Comparison of ENCODE assay signal across 23 cellular contexts in the genomic region with DNA sequence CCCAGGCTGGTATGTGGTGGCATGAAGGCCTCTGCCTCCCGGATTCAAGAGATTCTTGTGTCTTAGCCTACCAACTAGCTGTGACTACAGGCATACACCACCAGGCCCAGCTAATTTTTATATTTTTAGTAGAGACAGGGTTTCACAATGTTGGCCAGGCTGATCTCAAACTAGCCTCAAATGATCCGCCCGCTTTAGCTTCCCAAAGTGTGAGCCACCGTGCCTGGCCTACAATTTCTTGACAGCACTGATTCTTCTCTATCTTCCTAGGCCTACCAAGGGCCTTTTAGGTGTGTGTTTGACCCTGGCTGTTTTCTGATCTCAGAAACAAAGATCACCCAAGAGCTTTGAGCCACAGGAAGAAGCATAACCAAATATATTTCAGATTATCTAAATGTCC.
"Had no signal": no experiment of that assay in that cellular context is flagged by ENCODE, and none has a peak within 500 bp of the region (broad histone marks: within the 10 kb centered on the region; RNA-seq: fewer than 3 reads in every experiment).

No MANE protein-coding gene starts in this region.

- ATAC-seq: esophagus mucosa; gastroesophageal sphincter; left lobe of liver; psoas muscle; right lobe of liver; stimulated activated effector memory CD8-positive, alpha-beta T cell treated with anti-CD3 and anti-CD28 coated beads, Interleukin-12 subunit alpha, Interleukin-12 subunit beta, amount 100 ng/mL, for 72 hours; stimulated activated naive CD8-positive, alpha-beta T cell treated with anti-CD3 and anti-CD28 coated beads, Interleukin-15, Interleukin-2, amounts not matched to agents 100 U/mL and 50 U/mL, for 24 hours; upper lobe of right lung had no signal

- DNase-seq: cortex of kidney; dorsolateral prefrontal cortex; effector memory CD4-positive, alpha-beta T cell; glutamatergic neuron; islet precursor cell; naive B cell; psoas muscle; retina; right lobe of liver; stimulated activated CD4-positive, alpha-beta T cell treated with anti-CD3 and anti-CD28 coated beads, Interleukin-4, amount 100 ng/mL, for 1 hour; stimulated activated CD8-positive, alpha-beta memory T cell treated with anti-CD3 and anti-CD28 coated beads, Interleukin-4, amount 100 ng/mL, for 48 hours; stimulated activated naive CD8-positive, alpha-beta T cell treated with anti-CD3 and anti-CD28 coated beads, Interleukin-15, Interleukin-2, amounts not matched to agents 100 U/mL and 50 U/mL, for 24 hours; tibial artery; upper lobe of right lung had no signal

- H3K27ac ChIP-seq: dorsolateral prefrontal cortex, gastroesophageal sphincter, psoas muscle, right lobe of liver, suprapubic skin, tibial artery, upper lobe of right lung, vagina had no signal

- H3K36me3 ChIP-seq: gastroesophageal sphincter, right lobe of liver, suprapubic skin, tibial artery, upper lobe of right lung, vagina had no signal

- H3K27me3 ChIP-seq: dorsolateral prefrontal cortex, gastroesophageal sphincter, right lobe of liver, suprapubic skin, tibial artery, upper lobe of right lung, vagina had no signal

- H3K4me1 ChIP-seq: gastroesophageal sphincter, psoas muscle, right lobe of liver, upper lobe of right lung had no signal

- H3K27ac Mint-ChIP-seq: mesothelial cell of epicardium; naive B cell; nephron; stimulated activated effector memory CD8-positive, alpha-beta T cell treated with anti-CD3 and anti-CD28 coated beads, Interleukin-12 subunit alpha, Interleukin-12 subunit beta, amount 100 ng/mL, for 72 hours had no signal

- H3K9me3 ChIP-seq: gastroesophageal sphincter, psoas muscle, right lobe of liver, suprapubic skin, tibial artery, upper lobe of right lung, vagina had no signal

- H3K4me1 Mint-ChIP-seq: mesothelial cell of epicardium; naive B cell; nephron; stimulated activated effector memory CD8-positive, alpha-beta T cell treated with anti-CD3 and anti-CD28 coated beads, Interleukin-12 subunit alpha, Interleukin-12 subunit beta, amount 100 ng/mL, for 72 hours had no signal

- H3K36me3 Mint-ChIP-seq: mesothelial cell of epicardium; naive B cell; stimulated activated effector memory CD8-positive, alpha-beta T cell treated with anti-CD3 and anti-CD28 coated beads, Interleukin-12 subunit alpha, Interleukin-12 subunit beta, amount 100 ng/mL, for 72 hours had no signal

- H3K4me3 ChIP-seq: dorsolateral prefrontal cortex, gastroesophageal sphincter, psoas muscle, right lobe of liver, skin epidermis, suprapubic skin, tibial artery, upper lobe of right lung, vagina had no signal

- H3K27me3 Mint-ChIP-seq: naive B cell had no signal

- H3K4me3 Mint-ChIP-seq: mesothelial cell of epicardium; naive B cell; nephron; stimulated activated effector memory CD8-positive, alpha-beta T cell treated with anti-CD3 and anti-CD28 coated beads, Interleukin-12 subunit alpha, Interleukin-12 subunit beta, amount 100 ng/mL, for 72 hours had no signal
